In the genomic region with DNA sequence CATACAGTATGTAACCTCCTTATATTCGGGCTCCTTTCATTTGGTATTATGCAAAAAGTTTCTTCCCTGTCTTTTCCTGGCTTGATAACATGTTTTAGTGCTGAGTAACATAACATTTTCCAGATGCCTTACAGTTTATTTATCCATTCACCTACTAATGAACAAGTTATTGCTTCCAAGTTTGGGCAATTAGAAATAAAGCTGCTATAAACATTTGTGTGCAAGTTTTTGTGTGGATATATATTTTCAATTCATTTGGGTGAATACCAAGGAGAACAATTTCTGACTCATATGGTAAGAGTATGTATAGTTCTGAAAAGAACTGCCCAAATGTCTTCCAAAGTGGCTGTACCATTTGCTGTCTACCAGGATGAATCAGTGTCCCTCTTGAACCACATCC, we compare ENCODE assay signal across 32 cellular contexts.
"Had no signal": no experiment of that assay in that cellular context is flagged by ENCODE, and none has a peak within 500 bp of the region (broad histone marks: within the 10 kb centered on the region; RNA-seq: fewer than 3 reads in every experiment).

No MANE protein-coding gene starts in this region.

- H3K4me1 Mint-ChIP-seq: activated B cell treated with CpG ODN at 0.5 μM for 24 hours; activated naive CD4-positive, alpha-beta T cell treated with anti-CD3 and anti-CD28 coated beads, Interleukin-2, amount 50 U/mL, for 24 hours; activated naive CD8-positive, alpha-beta T cell treated with anti-CD3 and anti-CD28 coated beads for 36 hours; activated naive CD8-positive, alpha-beta T cell treated with anti-CD3 and anti-CD28 coated beads, Interleukin-2, amount 50 U/mL, for 24 hours; activated T-helper 17 cell treated with anti-CD3 and anti-CD28 coated beads, Interleukin-2, amount 50 U/mL, for 72 hours; T-helper 17 cell had no signal

- H3K4me3 Mint-ChIP-seq: activated B cell treated with CpG ODN at 0.5 μM for 24 hours; activated CD8-positive, alpha-beta T cell treated with anti-CD3 and anti-CD28 coated beads for 36 hours; activated naive CD4-positive, alpha-beta T cell treated with anti-CD3 and anti-CD28 coated beads for 36 hours; activated naive CD4-positive, alpha-beta T cell treated with anti-CD3 and anti-CD28 coated beads, Interleukin-2, amount 50 U/mL, for 24 hours; activated naive CD8-positive, alpha-beta T cell treated with anti-CD3 and anti-CD28 coated beads for 36 hours; activated naive CD8-positive, alpha-beta T cell treated with anti-CD3 and anti-CD28 coated beads, Interleukin-2, amount 50 U/mL, for 24 hours; activated T-cell treated with anti-CD3 and anti-CD28 coated beads, Interleukin-2, amount 50 U/mL, for 4 hours; activated T-helper 17 cell treated with anti-CD3 and anti-CD28 coated beads, Interleukin-2, amount 50 U/mL, for 72 hours; effector memory CD8-positive, alpha-beta T cell; T-helper 17 cell; T-helper 2 cell treated with Interferon-gamma antibody and Interleukin-4, amounts not matched to agents 5 μg/mL and 100 μg/mL, for 36 hours had no signal

- H3K9me3 Mint-ChIP-seq: activated naive CD4-positive, alpha-beta T cell treated with anti-CD3 and anti-CD28 coated beads, Interleukin-2, amount 50 U/mL, for 24 hours had no signal

- H3K4me1 ChIP-seq: adrenal gland, ascending aorta, esophagus muscularis mucosa, gastroesophageal sphincter, heart right ventricle had no signal

- H3K27ac ChIP-seq: adrenal gland, ascending aorta, brain microvascular endothelial cell, esophagus muscularis mucosa, gastroesophageal sphincter, heart right ventricle, WERI-Rb-1 had no signal

- H3K27me3 ChIP-seq: adrenal gland, ascending aorta, brain microvascular endothelial cell, esophagus muscularis mucosa, gastroesophageal sphincter, heart right ventricle had no signal

- H3K4me3 ChIP-seq: adrenal gland, ascending aorta, esophagus muscularis mucosa, gastroesophageal sphincter, heart right ventricle had no signal

- H3K27me3 Mint-ChIP-seq: activated B cell treated with CpG ODN at 0.5 μM for 24 hours; activated CD8-positive, alpha-beta T cell treated with anti-CD3 and anti-CD28 coated beads for 36 hours; activated naive CD4-positive, alpha-beta T cell treated with anti-CD3 and anti-CD28 coated beads, Interleukin-2, amount 50 U/mL, for 24 hours; activated naive CD8-positive, alpha-beta T cell treated with anti-CD3 and anti-CD28 coated beads for 36 hours; activated naive CD8-positive, alpha-beta T cell treated with anti-CD3 and anti-CD28 coated beads, Interleukin-2, amount 50 U/mL, for 24 hours; activated T-helper 17 cell treated with anti-CD3 and anti-CD28 coated beads, Interleukin-2, amount 50 U/mL, for 72 hours; effector memory CD8-positive, alpha-beta T cell; T-helper 17 cell had no signal

- DNase-seq: activated B cell treated with CpG ODN at 0.5 μM for 24 hours; activated CD4-positive, alpha-beta T cell treated with anti-CD3 and anti-CD28 coated beads for 48 hours; activated CD4-positive, alpha-beta T cell treated with anti-CD3 and anti-CD28 coated beads, Interleukin-2, amount 50 U/mL, for 1 hour; activated CD4-positive, alpha-beta T cell treated with anti-CD3 and anti-CD28 coated beads, Interleukin-2, amount 50 U/mL, for 48 hours; activated CD8-positive, alpha-beta memory T cell treated with anti-CD3 and anti-CD28 coated beads for 24 hours; activated CD8-positive, alpha-beta T cell treated with anti-CD3 and anti-CD28 coated beads for 36 hours; activated effector memory CD4-positive, alpha-beta T cell treated with anti-CD3 and anti-CD28 coated beads, Interleukin-2, amount 50 U/mL, for 16 hours; activated naive CD4-positive, alpha-beta T cell treated with anti-CD3 and anti-CD28 coated beads for 36 hours; activated naive CD8-positive, alpha-beta T cell treated with anti-CD3 and anti-CD28 coated beads for 36 hours; activated naive CD8-positive, alpha-beta T cell treated with anti-CD3 and anti-CD28 coated beads, Interleukin-2, amount 50 U/mL, for 24 hours; activated T-cell treated with anti-CD3 and anti-CD28 coated beads, Interleukin-2, amount 50 U/mL, for 4 hours; adrenal gland; brain microvascular endothelial cell; caudate nucleus; cortex of kidney; dermis blood vessel endothelial cell; effector CD4-positive, alpha-beta T cell; effector memory CD8-positive, alpha-beta T cell; erythroblast; foreskin melanocyte; heart right ventricle; T-helper 1 cell; T-helper 17 cell; T1000; WERI-Rb-1 had no signal

- H3K9me3 ChIP-seq: adrenal gland, ascending aorta, esophagus muscularis mucosa, gastroesophageal sphincter, heart right ventricle had no signal

- H3K36me3 ChIP-seq: adrenal gland, ascending aorta, brain microvascular endothelial cell, esophagus muscularis mucosa, gastroesophageal sphincter, heart right ventricle, WERI-Rb-1 had no signal

- H3K27ac Mint-ChIP-seq: activated B cell treated with CpG ODN at 0.5 μM for 24 hours; activated CD8-positive, alpha-beta T cell treated with anti-CD3 and anti-CD28 coated beads for 36 hours; activated naive CD4-positive, alpha-beta T cell treated with anti-CD3 and anti-CD28 coated beads for 36 hours; activated naive CD4-positive, alpha-beta T cell treated with anti-CD3 and anti-CD28 coated beads, Interleukin-2, amount 50 U/mL, for 24 hours; activated naive CD8-positive, alpha-beta T cell treated with anti-CD3 and anti-CD28 coated beads for 36 hours; activated naive CD8-positive, alpha-beta T cell treated with anti-CD3 and anti-CD28 coated beads, Interleukin-2, amount 50 U/mL, for 24 hours; activated T-helper 17 cell treated with anti-CD3 and anti-CD28 coated beads, Interleukin-2, amount 50 U/mL, for 72 hours; effector memory CD8-positive, alpha-beta T cell; T-helper 17 cell; T-helper 2 cell treated with Interferon-gamma antibody and Interleukin-4, amounts not matched to agents 5 μg/mL and 100 μg/mL, for 36 hours had no signal

- ATAC-seq: activated CD4-positive, CD25-positive, alpha-beta regulatory T cell treated with anti-CD3 and anti-CD28 coated beads, Interleukin-2, amount 50 U/mL, for 24 hours; activated CD8-positive, alpha-beta T cell treated with anti-CD3 and anti-CD28 coated beads for 36 hours; activated naive CD8-positive, alpha-beta T cell treated with anti-CD3 and anti-CD28 coated beads, Interleukin-2, amount 50 U/mL, for 24 hours; activated T-cell treated with anti-CD3 and anti-CD28 coated beads, Interleukin-2, amount 50 U/mL, for 4 hours; activated T-helper 17 cell treated with anti-CD3 and anti-CD28 coated beads, Interleukin-2, amount 50 U/mL, for 72 hours; effector memory CD8-positive, alpha-beta T cell; gastroesophageal sphincter; heart right ventricle; T-helper 17 cell had no signal

- H3K36me3 Mint-ChIP-seq: activated naive CD4-positive, alpha-beta T cell treated with anti-CD3 and anti-CD28 coated beads, Interleukin-2, amount 50 U/mL, for 24 hours; activated naive CD8-positive, alpha-beta T cell treated with anti-CD3 and anti-CD28 coated beads for 36 hours had no signal
